ENCODE assay signal across 1 cellular context in genomic region chr19:1417145-1417544, GRCh38.
TF ChIP-seq lines count a peak whose summit lies in the region.

No MANE protein-coding gene starts in this region.

TF ChIP-seq in IMR-90, 13 proteins besides CTCF, POLR2A, EP300 and RAD21:
- TF ChIP-seq MAZ (IDR thresholded peaks at IDR 0.05; ENCODE audit: borderline replicate concordance, low read depth, low read length) (no peak), ELK1 (IDR thresholded peaks at IDR 0.05; ENCODE audit: borderline replicate concordance, low read depth, low read length) (no peak), NFE2L2 (IDR thresholded peaks at IDR 0.05; ENCODE audit: low read depth, low read length) (no peak), FOS (IDR thresholded peaks at IDR 0.05; ENCODE audit: low read depth, low read length) (no peak), RFX5 (IDR thresholded peaks at IDR 0.05; ENCODE audit: low read depth, low read length) (no peak), USF2 (IDR thresholded peaks at IDR 0.05; ENCODE audit: low read depth, low read length) (peak; percentile 56; the same call in 1 of the 2 replicates), CEBPB (IDR thresholded peaks at IDR 0.05; ENCODE audit: low read depth, low read length) (no peak), RCOR1 (IDR thresholded peaks at IDR 0.05; ENCODE audit: insufficient replicate concordance, low read length) (no peak), SMC3 (IDR thresholded peaks at IDR 0.05; ENCODE audit: low read depth, low read length) (no peak), MAFK (IDR thresholded peaks at IDR 0.05; ENCODE audit: low read depth, low read length) (no peak), MXI1 (IDR thresholded peaks at IDR 0.05; ENCODE audit: borderline replicate concordance, low read depth, low read length) (no peak), CHD1 (IDR thresholded peaks at IDR 0.05; ENCODE audit: low read depth, low read length) (no peak), BHLHE40 (IDR thresholded peaks at IDR 0.05; ENCODE audit: low read depth, low read length) (peak; percentile 25; the same call in 1 of the 2 replicates)
TF ChIP-seq in IMR-90: peak in this region for 2.
